In the genomic region with DNA sequence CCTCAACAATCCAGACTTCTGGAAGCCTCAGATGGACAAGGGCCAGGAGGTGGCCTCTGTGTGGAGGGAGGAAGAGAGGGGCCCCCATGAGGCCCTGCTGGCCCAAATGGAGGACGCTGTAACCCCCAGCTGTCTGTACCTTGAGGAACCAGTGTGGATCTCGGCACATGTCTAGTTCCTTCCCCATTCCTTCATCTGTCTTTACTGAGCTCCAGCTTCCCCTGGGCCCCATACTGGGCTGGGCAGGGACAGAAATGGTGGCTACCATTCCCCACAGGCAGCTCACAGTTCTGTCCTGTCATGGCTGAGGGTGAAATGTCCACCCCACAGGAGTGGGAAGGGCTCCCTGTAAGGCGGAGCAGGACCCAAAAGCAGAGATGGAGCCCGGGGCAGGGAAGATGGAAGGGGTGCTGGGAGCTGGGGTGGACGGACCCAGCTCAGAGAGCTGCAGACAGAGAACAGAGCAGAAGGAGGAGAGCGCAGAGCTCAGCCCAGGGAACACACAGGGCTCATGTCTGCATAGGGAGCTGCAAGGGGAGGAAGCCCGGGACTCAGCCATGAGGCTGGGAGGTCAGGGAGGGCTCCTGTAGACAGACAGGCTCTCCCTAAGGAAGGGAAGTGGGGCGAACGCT, we compare ENCODE assay signal across 2 cellular contexts.
TF ChIP-seq lines count a peak whose summit lies in the region.

No MANE protein-coding gene starts in this region.

TF ChIP-seq in IMR-90, 13 proteins besides CTCF, POLR2A, EP300 and RAD21:
- TF ChIP-seq CEBPB (IDR thresholded peaks at IDR 0.05; ENCODE audit: low read depth, low read length) (no peak), RFX5 (IDR thresholded peaks at IDR 0.05; ENCODE audit: low read depth, low read length) (no peak), SMC3 (IDR thresholded peaks at IDR 0.05; ENCODE audit: low read depth, low read length) (no peak)

TF ChIP-seq in SK-N-SH, 30 proteins besides CTCF, POLR2A, EP300 and RAD21:
- TF ChIP-seq SMC3 (IDR thresholded peaks at IDR 0.05; ENCODE audit: low read depth, low read length): no peak
- TF ChIP-seq NFIC (IDR thresholded peaks at IDR 0.05; ENCODE audit: borderline replicate concordance): no peak
- TF ChIP-seq RCOR1 (IDR thresholded peaks at IDR 0.05; ENCODE audit: low read length): no peak
- TF ChIP-seq NRF1 (IDR thresholded peaks at IDR 0.05; ENCODE audit: low read depth, low read length): no peak
- no peak for TF ChIP-seq JUND (IDR thresholded peaks at IDR 0.05)
- no peak for TF ChIP-seq GATA2 (CRISPR knock-in tag; IDR thresholded peaks at IDR 0.05)
- TF ChIP-seq CHD2 (IDR thresholded peaks at IDR 0.05; ENCODE audit: low read length, partially characterized antibody): no peak
- TF ChIP-seq, protein P1, sequence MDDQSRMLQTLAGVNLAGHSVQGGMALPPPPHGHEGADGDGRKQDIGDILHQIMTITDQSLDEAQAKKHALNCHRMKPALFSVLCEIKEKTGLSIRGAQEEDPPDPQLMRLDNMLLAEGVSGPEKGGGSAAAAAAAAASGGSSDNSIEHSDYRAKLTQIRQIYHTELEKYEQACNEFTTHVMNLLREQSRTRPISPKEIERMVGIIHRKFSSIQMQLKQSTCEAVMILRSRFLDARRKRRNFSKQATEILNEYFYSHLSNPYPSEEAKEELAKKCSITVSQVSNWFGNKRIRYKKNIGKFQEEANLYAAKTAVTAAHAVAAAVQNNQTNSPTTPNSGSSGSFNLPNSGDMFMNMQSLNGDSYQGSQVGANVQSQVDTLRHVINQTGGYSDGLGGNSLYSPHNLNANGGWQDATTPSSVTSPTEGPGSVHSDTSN (IDR thresholded peaks at IDR 0.05): no peak
- no peak for TF ChIP-seq FOXM1 (IDR thresholded peaks at IDR 0.05; ENCODE audit: low read depth)
- no peak for TF ChIP-seq SIN3A (IDR thresholded peaks at IDR 0.05; ENCODE audit: borderline replicate concordance, low read depth, low read length)
- no peak for TF ChIP-seq IRF3 (IDR thresholded peaks at IDR 0.05; ENCODE audit: low read depth, low read length)
- TF ChIP-seq TAF1 (IDR thresholded peaks at IDR 0.05; ENCODE audit: borderline replicate concordance, low read depth, low read length): no peak
- no peak for TF ChIP-seq EZH2phosphoT487 (IDR thresholded peaks at IDR 0.05; ENCODE audit: borderline replicate concordance, low read depth)
- TF ChIP-seq GABPA (IDR thresholded peaks at IDR 0.05; ENCODE audit: low read depth): no peak
- no peak for TF ChIP-seq MXI1 (IDR thresholded peaks at IDR 0.05; ENCODE audit: low read depth, low read length)
- TF ChIP-seq POLR2AphosphoS5 (IDR thresholded peaks at IDR 0.05; ENCODE audit: low read depth, low read length): no peak
- no peak for TF ChIP-seq RXRA (IDR thresholded peaks at IDR 0.05; ENCODE audit: borderline replicate concordance, low read depth)
- no peak for TF ChIP-seq FOXJ3 (CRISPR knock-in tag; IDR thresholded peaks at IDR 0.05)
- TF ChIP-seq TEAD4 (IDR thresholded peaks at IDR 0.05; ENCODE audit: borderline replicate concordance, insufficient read depth): no peak
- no peak for TF ChIP-seq MEF2A (IDR thresholded peaks at IDR 0.05; ENCODE audit: borderline replicate concordance, low read depth)
